In genomic region chr12:116216022-116216756, GRCh38 we compare ENCODE assay signal across 20 cellular contexts.
DNase-seq lines count a peak whose midpoint lies in the region; ATAC-seq and TF ChIP-seq lines count a peak whose summit lies in the region.
"Had no signal": no experiment of that assay in that cellular context is flagged by ENCODE, and none has a peak within 500 bp of the region (broad histone marks: within the 10 kb centered on the region; RNA-seq: fewer than 3 reads in every experiment).

No MANE protein-coding gene starts in this region.

- no peaks in the 10 kb centered on the region for H3K27me3 Mint-ChIP-seq in T-helper 17 cell
- H3K27me3 Mint-ChIP-seq in naive B cell, result no peaks in the 10 kb centered on the region
- no peaks in the 10 kb centered on the region for H3K27me3 Mint-ChIP-seq in stimulated activated memory B cell treated with anti-CD40 and anti-IgM and Interleukin-4, amounts not matched to agents 10 μg/mL and 1 μg/mL and 100 μg/mL, for 72 hours

- no peaks in the 10 kb centered on the region for H3K27me3 ChIP-seq in cardiac muscle cell

- H3K4me1 Mint-ChIP-seq in T-helper 17 cell, result peaks cover 57% of the 10 kb centered on the region
- H3K4me1 Mint-ChIP-seq in naive B cell, result peaks cover 46 to 55% (median 53%) of the 10 kb centered on the region in 3 donors
- H3K4me1 Mint-ChIP-seq in stimulated activated memory B cell treated with anti-CD40 and anti-IgM and Interleukin-4, amounts not matched to agents 10 μg/mL and 1 μg/mL and 100 μg/mL, for 72 hours, result peaks cover 54% of the 10 kb centered on the region

- no peak overlapping the region for H3K4me3 ChIP-seq in cardiac muscle cell
- H3K4me3 ChIP-seq: A549 had no signal

- no peaks in the 10 kb centered on the region for H3K36me3 Mint-ChIP-seq in T-helper 17 cell (ENCODE audit: low read depth)
- H3K36me3 Mint-ChIP-seq in naive B cell, result no peaks in the 10 kb centered on the region
- no peaks in the 10 kb centered on the region for H3K36me3 Mint-ChIP-seq in stimulated activated memory B cell treated with anti-CD40 and anti-IgM and Interleukin-4, amounts not matched to agents 10 μg/mL and 1 μg/mL and 100 μg/mL, for 72 hours

- H3K9me3 ChIP-seq in cardiac muscle cell (ENCODE audit: low read depth), result no peaks in the 10 kb centered on the region
- no peaks in the 10 kb centered on the region for H3K9me3 ChIP-seq in T-helper 17 cell (ENCODE audit: control insufficient read depth, low read length, poor library complexity, severe bottlenecking)
- H3K9me3 ChIP-seq: A549 had no signal

- peak overlapping the region; percentile 16 for H3K27ac Mint-ChIP-seq in T-helper 17 cell
- peak overlapping the region; percentile 1 to 71 (median 34) for H3K27ac Mint-ChIP-seq in naive B cell
- H3K27ac Mint-ChIP-seq in stimulated activated memory B cell treated with anti-CD40 and anti-IgM and Interleukin-4, amounts not matched to agents 10 μg/mL and 1 μg/mL and 100 μg/mL, for 72 hours, result peak overlapping the region; percentile 2

- ATAC-seq in T-helper 17 cell (no peak), naive B cell (ENCODE audit: low read depth in 2 of 2) (no peak), HG03097 (IDR thresholded peaks at IDR 0.05; ENCODE audit: low FRiP score, unreplicated experiment) (no peak)
- ATAC-seq in stimulated activated memory B cell treated with anti-CD40 and anti-IgM and Interleukin-4, amounts not matched to agents 10 μg/mL and 1 μg/mL and 100 μg/mL, for 72 hours, result no peak

- H3K9me3 Mint-ChIP-seq in naive B cell, result no peaks in the 10 kb centered on the region
- no peaks in the 10 kb centered on the region for H3K9me3 Mint-ChIP-seq in stimulated activated memory B cell treated with anti-CD40 and anti-IgM and Interleukin-4, amounts not matched to agents 10 μg/mL and 1 μg/mL and 100 μg/mL, for 72 hours

- no peak for TF ChIP-seq CTCF in cardiac muscle cell (IDR thresholded peaks at IDR 0.05; ENCODE audit: low read depth, low read length)

- peaks cover 36% of the 10 kb centered on the region for H3K4me1 ChIP-seq in cardiac muscle cell (ENCODE audit: low read depth)

- DNase-seq in cardiac muscle cell (ENCODE audit: low read depth in 1 of 2, low spot score in 1 of 2) (no peak), cardiac septum (ENCODE audit: low spot score) (no peak), T-helper 17 cell (no peak), naive B cell (no peak), NCI-H345 treated with DMSO at 0.1 percent for 48 hours (lab: John Stamatoyannopoulos, UW; ENCODE audit: unreplicated experiment) (no peak)
- no peak for DNase-seq in stimulated activated CD4-positive, alpha-beta T cell treated with anti-CD3 and anti-CD28 coated beads, Interleukin-4, amount 100 ng/mL, for 1 hour
- DNase-seq: C1 segment of cervical spinal cord; COR-L47; DMS153; GOT3; IMR-90; Kasumi-1; NCI-H187; NCI-H2171; NCI-H446 treated with DMSO at 0.1 percent for 48 hours; NK-92 treated with Interleukin-12 subunit alpha and Interleukin-12 subunit beta, amount 100 ng/mL, for 24 hours; SIG-M5 had no signal

- H3K4me3 Mint-ChIP-seq in T-helper 17 cell, result peak overlapping the region; percentile 7
- peak overlapping the region in 2 of 8 donors; percentile 8 to 20 for H3K4me3 Mint-ChIP-seq in naive B cell
- H3K4me3 Mint-ChIP-seq in stimulated activated memory B cell treated with anti-CD40 and anti-IgM and Interleukin-4, amounts not matched to agents 10 μg/mL and 1 μg/mL and 100 μg/mL, for 72 hours, result no peak overlapping the region

- intact Hi-C loops in cardiac septum (cut with DNase I), result no loop called here

- peak overlapping the region; percentile 16 for H3K27ac ChIP-seq in cardiac muscle cell
- H3K27ac ChIP-seq: A549 had no signal

- no peaks in the 10 kb centered on the region for H3K36me3 ChIP-seq in cardiac muscle cell
